Comparison of ENCODE assay signal across 9 cellular contexts in genomic region chr19:21202865-21203494, GRCh38.
A peak's percentile ranks its signal among the peaks of the same experiment; 100 is the strongest.
DNase-seq lines count a peak whose midpoint lies in the region; ATAC-seq and TF ChIP-seq lines count a peak whose summit lies in the region.
"Had no signal": no experiment of that assay in that cellular context is flagged by ENCODE, and none has a peak within 500 bp of the region (broad histone marks: within the 10 kb centered on the region; RNA-seq: fewer than 3 reads in every experiment).

No MANE protein-coding gene starts in this region.

- no peaks in the 10 kb centered on the region for H3K36me3 Mint-ChIP-seq in naive thymus-derived CD8-positive, alpha-beta T cell

- ATAC-seq in naive thymus-derived CD8-positive, alpha-beta T cell = peak; percentile 38 to 46
- no peak for ATAC-seq in HG02884 (IDR thresholded peaks at IDR 0.05; ENCODE audit: unreplicated experiment)
- no peak for ATAC-seq in HG03097 (IDR thresholded peaks at IDR 0.05; ENCODE audit: low FRiP score, unreplicated experiment)

- TF ChIP-seq CTCF in epithelial cell of proximal tubule (conservative IDR thresholded peaks at IDR 0.05; ENCODE audit: low read depth, low read length) = peak; percentile 53

- POLR2A ChIA-PET in HEK293T (lab: Yijun Ruan, JAX) = no interaction called here
- POLR2A ChIA-PET in naive thymus-derived CD8-positive, alpha-beta T cell (lab: Charles Lee) = no interaction called here

- peak overlapping the region in 2 of 10 donors; percentile 18 to 19 for H3K27ac Mint-ChIP-seq in naive thymus-derived CD8-positive, alpha-beta T cell

- H3K4me1 Mint-ChIP-seq in naive thymus-derived CD8-positive, alpha-beta T cell = peaks cover 0 to 3% (median 0%) of the 10 kb centered on the region in 4 donors

- H3K27me3 Mint-ChIP-seq in naive thymus-derived CD8-positive, alpha-beta T cell = peaks cover 4 to 17% (median 8%) of the 10 kb centered on the region in 5 donors

- peak; percentile 6 for DNase-seq in COR-L47 (lab: John Stamatoyannopoulos, UW)
- peak; percentile 43 for DNase-seq in HEK293T (ENCODE audit: extremely low spot score)
- peak; percentile 5 for DNase-seq in SHP77 treated with DMSO at 0.1 percent for 48 hours (lab: John Stamatoyannopoulos, UW)
- DNase-seq in epithelial cell of proximal tubule (ENCODE audit: low read depth) = no peak
- peak in 7 of 10 donors; percentile 5 to 54 (median 34) for DNase-seq in naive thymus-derived CD8-positive, alpha-beta T cell
- DNase-seq in GM19240 (ENCODE audit: insufficient read length, low spot score) = no peak
- DNase-seq: right cardiac atrium had no signal

- no peak overlapping the region for H3K4me3 ChIP-seq in epithelial cell of proximal tubule (ENCODE audit: low read depth, low read length)

- peaks cover 0 to 19% (median 0%) of the 10 kb centered on the region in 9 donors for H3K9me3 Mint-ChIP-seq in naive thymus-derived CD8-positive, alpha-beta T cell

- no peak overlapping the region for H3K4me3 Mint-ChIP-seq in naive thymus-derived CD8-positive, alpha-beta T cell

- CTCF ChIA-PET in HEK293T (lab: Yijun Ruan, JAX) = interaction anchor here (0.9 kb wide), 1 partner anchor 11 kb away, joined by 3 read pairs; no protein-coding TSS in a partner anchor

TF ChIP-seq in HEK293T, 16 proteins besides CTCF, POLR2A, EP300 and RAD21:
- TF ChIP-seq TARDBP (IDR thresholded peaks at IDR 0.05) (no peak), FOXM1 (IDR thresholded peaks at IDR 0.05; ENCODE audit: borderline replicate concordance) (no peak), BHLHE40 (IDR thresholded peaks at IDR 0.05; ENCODE audit: borderline replicate concordance) (no peak), SUZ12 (IDR thresholded peaks at IDR 0.05) (no peak)

Comparison
In these comparisons a context has a peak if more than half of its experiments do, and no peak if none do; other contexts are left out.
1. DNase-seq: peak in COR-L47 (single experiment), HEK293T (single experiment), SHP77 treated with DMSO at 0.1 percent for 48 hours (single experiment) and naive thymus-derived CD8-positive, alpha-beta T cell (7 of 10); none in epithelial cell of proximal tubule (single experiment) and GM19240 (single experiment).
2. ATAC-seq: peak in naive thymus-derived CD8-positive, alpha-beta T cell (2 of 2); none in HG02884 (single experiment) and HG03097 (single experiment).